1 cellular context compared by ENCODE assay signal in the genomic region with DNA sequence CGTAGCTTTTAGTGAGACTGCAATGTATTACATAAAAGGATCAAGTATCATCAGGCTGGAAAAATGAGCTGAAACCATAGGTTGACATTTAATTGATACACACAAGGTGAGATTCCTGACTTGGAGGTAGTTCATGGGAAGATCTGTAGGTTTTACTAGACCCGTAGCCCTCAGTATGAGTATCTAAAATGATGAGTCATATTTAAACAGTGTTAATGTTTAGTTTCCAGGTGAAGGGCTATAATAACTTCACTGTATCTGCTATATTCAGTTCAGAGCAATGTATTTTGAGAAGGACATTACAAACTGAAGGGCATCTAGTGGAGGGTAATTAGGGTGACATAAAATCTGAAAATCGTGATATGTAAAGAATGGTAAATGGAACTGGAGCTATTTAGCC.
TF ChIP-seq lines count a peak whose summit lies in the region.

No MANE protein-coding gene starts in this region.

TF ChIP-seq in SK-N-SH, 30 proteins besides CTCF, POLR2A, EP300 and RAD21 (continued from another document):
- TF ChIP-seq, protein P1, sequence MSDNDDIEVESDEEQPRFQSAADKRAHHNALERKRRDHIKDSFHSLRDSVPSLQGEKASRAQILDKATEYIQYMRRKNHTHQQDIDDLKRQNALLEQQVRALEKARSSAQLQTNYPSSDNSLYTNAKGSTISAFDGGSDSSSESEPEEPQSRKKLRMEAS (IDR thresholded peaks at IDR 0.05; ENCODE audit: low read depth) = no peak
- TF ChIP-seq RFX5 (IDR thresholded peaks at IDR 0.05; ENCODE audit: low read length) = no peak
- no peak for TF ChIP-seq GABPA (IDR thresholded peaks at IDR 0.05; ENCODE audit: low read depth)
- TF ChIP-seq FOXJ3 (CRISPR knock-in tag; IDR thresholded peaks at IDR 0.05) = no peak
- no peak for TF ChIP-seq ELF1 (IDR thresholded peaks at IDR 0.05)
- no peak for TF ChIP-seq YY1 (IDR thresholded peaks at IDR 0.05; ENCODE audit: low read depth)
- no peak for TF ChIP-seq RCOR1 (IDR thresholded peaks at IDR 0.05; ENCODE audit: low read length)
- no peak for TF ChIP-seq NRF1 (IDR thresholded peaks at IDR 0.05; ENCODE audit: low read depth, low read length)
- TF ChIP-seq, protein P2, sequence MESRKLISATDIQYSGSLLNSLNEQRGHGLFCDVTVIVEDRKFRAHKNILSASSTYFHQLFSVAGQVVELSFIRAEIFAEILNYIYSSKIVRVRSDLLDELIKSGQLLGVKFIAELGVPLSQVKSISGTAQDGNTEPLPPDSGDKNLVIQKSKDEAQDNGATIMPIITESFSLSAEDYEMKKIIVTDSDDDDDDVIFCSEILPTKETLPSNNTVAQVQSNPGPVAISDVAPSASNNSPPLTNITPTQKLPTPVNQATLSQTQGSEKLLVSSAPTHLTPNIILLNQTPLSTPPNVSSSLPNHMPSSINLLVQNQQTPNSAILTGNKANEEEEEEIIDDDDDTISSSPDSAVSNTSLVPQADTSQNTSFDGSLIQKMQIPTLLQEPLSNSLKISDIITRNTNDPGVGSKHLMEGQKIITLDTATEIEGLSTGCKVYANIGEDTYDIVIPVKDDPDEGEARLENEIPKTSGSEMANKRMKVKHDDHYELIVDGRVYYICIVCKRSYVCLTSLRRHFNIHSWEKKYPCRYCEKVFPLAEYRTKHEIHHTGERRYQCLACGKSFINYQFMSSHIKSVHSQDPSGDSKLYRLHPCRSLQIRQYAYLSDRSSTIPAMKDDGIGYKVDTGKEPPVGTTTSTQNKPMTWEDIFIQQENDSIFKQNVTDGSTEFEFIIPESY (IDR thresholded peaks at IDR 0.05; ENCODE audit: borderline replicate concordance, low read depth) = no peak
- no peak for TF ChIP-seq TAF1 (IDR thresholded peaks at IDR 0.05; ENCODE audit: borderline replicate concordance, low read depth, low read length)
- TF ChIP-seq, protein P3, sequence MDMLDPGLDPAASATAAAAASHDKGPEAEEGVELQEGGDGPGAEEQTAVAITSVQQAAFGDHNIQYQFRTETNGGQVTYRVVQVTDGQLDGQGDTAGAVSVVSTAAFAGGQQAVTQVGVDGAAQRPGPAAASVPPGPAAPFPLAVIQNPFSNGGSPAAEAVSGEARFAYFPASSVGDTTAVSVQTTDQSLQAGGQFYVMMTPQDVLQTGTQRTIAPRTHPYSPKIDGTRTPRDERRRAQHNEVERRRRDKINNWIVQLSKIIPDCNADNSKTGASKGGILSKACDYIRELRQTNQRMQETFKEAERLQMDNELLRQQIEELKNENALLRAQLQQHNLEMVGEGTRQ (IDR thresholded peaks at IDR 0.05; ENCODE audit: borderline replicate concordance, low read depth, low read length) = no peak
- TF ChIP-seq GATA2 (CRISPR knock-in tag; IDR thresholded peaks at IDR 0.05) = no peak
- TF ChIP-seq, protein P4, sequence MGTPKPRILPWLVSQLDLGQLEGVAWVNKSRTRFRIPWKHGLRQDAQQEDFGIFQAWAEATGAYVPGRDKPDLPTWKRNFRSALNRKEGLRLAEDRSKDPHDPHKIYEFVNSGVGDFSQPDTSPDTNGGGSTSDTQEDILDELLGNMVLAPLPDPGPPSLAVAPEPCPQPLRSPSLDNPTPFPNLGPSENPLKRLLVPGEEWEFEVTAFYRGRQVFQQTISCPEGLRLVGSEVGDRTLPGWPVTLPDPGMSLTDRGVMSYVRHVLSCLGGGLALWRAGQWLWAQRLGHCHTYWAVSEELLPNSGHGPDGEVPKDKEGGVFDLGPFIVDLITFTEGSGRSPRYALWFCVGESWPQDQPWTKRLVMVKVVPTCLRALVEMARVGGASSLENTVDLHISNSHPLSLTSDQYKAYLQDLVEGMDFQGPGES (IDR thresholded peaks at IDR 0.05; ENCODE audit: low read depth, low read length) = no peak
- TF ChIP-seq EZH2phosphoT487 (IDR thresholded peaks at IDR 0.05; ENCODE audit: borderline replicate concordance, low read depth) = no peak
- TF ChIP-seq FOSL2 (IDR thresholded peaks at IDR 0.05; ENCODE audit: borderline replicate concordance, low read depth) = no peak
- no peak for TF ChIP-seq MEF2A (IDR thresholded peaks at IDR 0.05; ENCODE audit: borderline replicate concordance, low read depth)
TF ChIP-seq in SK-N-SH: peak in this region for 0.
